ENCODE assay signal across 8 cellular contexts in genomic region chr6:33426590-33427563, GRCh38. TPM values are rescaled to one million over a fixed set of nuclear protein-coding genes. Genes with fewer than 3 reads are reported as not detected.
A peak's percentile ranks its signal among the peaks of the same experiment; 100 is the strongest.
DNase-seq lines count a peak whose midpoint lies in the region; ATAC-seq and TF ChIP-seq lines count a peak whose summit lies in the region.

No MANE protein-coding gene starts in this region.

- no peak for TF ChIP-seq CTCF in AG04449 (IDR thresholded peaks at IDR 0.05; ENCODE audit: insufficient read depth, low read length, missing control alignments)
- TF ChIP-seq CTCF in HFFc6 (IDR thresholded peaks at IDR 0.05): no peak

- no peaks in the 10 kb centered on the region for H3K9me3 Mint-ChIP-seq in HFFc6
- no peaks in the 10 kb centered on the region for H3K9me3 Mint-ChIP-seq in activated naive CD4-positive, alpha-beta T cell treated with anti-CD3 and anti-CD28 coated beads, Interleukin-2, amount 50 U/mL, for 24 hours
- no peaks in the 10 kb centered on the region for H3K9me3 Mint-ChIP-seq in stimulated activated naive CD8-positive, alpha-beta T cell treated with anti-CD3 and anti-CD28 coated beads, Interleukin-15, Interleukin-2, amounts not matched to agents 100 ng/mL and 50 ng/mL, for 24 hours

- H3K27me3 Mint-ChIP-seq in HFFc6 (ENCODE audit: insufficient read depth): peaks cover 3% of the 10 kb centered on the region; the same call in 1 of the 2 replicates
- H3K27me3 Mint-ChIP-seq in activated naive CD4-positive, alpha-beta T cell treated with anti-CD3 and anti-CD28 coated beads, Interleukin-2, amount 50 U/mL, for 24 hours: no peaks in the 10 kb centered on the region
- H3K27me3 Mint-ChIP-seq in stimulated activated naive CD8-positive, alpha-beta T cell treated with anti-CD3 and anti-CD28 coated beads, Interleukin-15, Interleukin-2, amounts not matched to agents 100 ng/mL and 50 ng/mL, for 24 hours: no peaks in the 10 kb centered on the region

- H3K4me3 ChIP-seq in AG04449 (ENCODE audit: low read depth, low read length) (peak overlapping the region; percentile 66), iPS-18a (ENCODE audit: low read length) (peak overlapping the region; percentile 82)

- POLR2A ChIA-PET in AG04449 (lab: Yijun Ruan, JAX): interaction anchor here (1.5 kb wide), 1 partner anchor 27 kb away, joined by 5 read pairs; the partner anchor contains the start of gene ZBTB9

- H3K4me3 Mint-ChIP-seq in HFFc6: peak overlapping the region; percentile 90
- peak overlapping the region; percentile 92 for H3K4me3 Mint-ChIP-seq in activated naive CD4-positive, alpha-beta T cell treated with anti-CD3 and anti-CD28 coated beads, Interleukin-2, amount 50 U/mL, for 24 hours
- H3K4me3 Mint-ChIP-seq in stimulated activated naive CD8-positive, alpha-beta T cell treated with anti-CD3 and anti-CD28 coated beads, Interleukin-15, Interleukin-2, amounts not matched to agents 100 ng/mL and 50 ng/mL, for 24 hours: peak overlapping the region; percentile 85

- H3K36me3 Mint-ChIP-seq in HFFc6 (ENCODE audit: low read depth): peaks cover 20% of the 10 kb centered on the region
- H3K36me3 Mint-ChIP-seq in activated naive CD4-positive, alpha-beta T cell treated with anti-CD3 and anti-CD28 coated beads, Interleukin-2, amount 50 U/mL, for 24 hours: no peaks in the 10 kb centered on the region
- peaks cover 7% of the 10 kb centered on the region for H3K36me3 Mint-ChIP-seq in stimulated activated naive CD8-positive, alpha-beta T cell treated with anti-CD3 and anti-CD28 coated beads, Interleukin-15, Interleukin-2, amounts not matched to agents 100 ng/mL and 50 ng/mL, for 24 hours (ENCODE audit: low read depth)

- peak overlapping the region; percentile 92 for H3K27ac Mint-ChIP-seq in HFFc6
- peak overlapping the region; percentile 92 for H3K27ac Mint-ChIP-seq in activated naive CD4-positive, alpha-beta T cell treated with anti-CD3 and anti-CD28 coated beads, Interleukin-2, amount 50 U/mL, for 24 hours
- H3K27ac Mint-ChIP-seq in stimulated activated naive CD8-positive, alpha-beta T cell treated with anti-CD3 and anti-CD28 coated beads, Interleukin-15, Interleukin-2, amounts not matched to agents 100 ng/mL and 50 ng/mL, for 24 hours: peak overlapping the region; percentile 92

- CTCF ChIA-PET in AG04449 (lab: Yijun Ruan, JAX): interaction anchor here (1.0 to 3.3 kb wide), 11 partner anchors 9 to 127 kb away, joined by 3 to 48 read pairs (median 5); no protein-coding TSS in a partner anchor

- peaks cover 35% of the 10 kb centered on the region for H3K4me1 ChIP-seq in iPS-18a (ENCODE audit: control insufficient read depth, low read depth, low read length)

- ATAC-seq in GM21576 (IDR thresholded peaks at IDR 0.05; ENCODE audit: unreplicated experiment): no peak

- peak overlapping the region; percentile 20 for H3K9ac ChIP-seq in iPS-18a (ENCODE audit: low read length)

- H3K36me3 ChIP-seq in iPS-18a (ENCODE audit: control insufficient read depth, low read depth, low read length): peaks cover 11% of the 10 kb centered on the region

- H3K27ac ChIP-seq in iPS-18a (ENCODE audit: low read length): no peak overlapping the region

- H3K9me3 ChIP-seq in iPS-18a (ENCODE audit: control insufficient read depth, low read depth, low read length): no peaks in the 10 kb centered on the region

- DNase-seq in AG04449 (ENCODE audit: low read depth, low spot score): no peak
- no peak for DNase-seq in HFFc6
- no peak for DNase-seq in EL
- no peak for DNase-seq in OCI-M1 (lab: John Stamatoyannopoulos, UW)

- no peaks in the 10 kb centered on the region for H3K27me3 ChIP-seq in iPS-18a (ENCODE audit: control insufficient read depth, insufficient read depth, low read length)

- peaks cover 85% of the 10 kb centered on the region for H3K4me1 Mint-ChIP-seq in HFFc6 (ENCODE audit: low read depth)
- H3K4me1 Mint-ChIP-seq in activated naive CD4-positive, alpha-beta T cell treated with anti-CD3 and anti-CD28 coated beads, Interleukin-2, amount 50 U/mL, for 24 hours: peaks cover 80% of the 10 kb centered on the region
- H3K4me1 Mint-ChIP-seq in stimulated activated naive CD8-positive, alpha-beta T cell treated with anti-CD3 and anti-CD28 coated beads, Interleukin-15, Interleukin-2, amounts not matched to agents 100 ng/mL and 50 ng/mL, for 24 hours (ENCODE audit: low read depth): peaks cover 71% of the 10 kb centered on the region

RNA-seq across cellular contexts. Expression of gene SYNGAP1, which starts 7.0 kb away (rescaled TPM):
- 10 to 100 TPM; 10.5 to 15.0 (median 13.3) TPM for total RNA-seq in HFFc6 (2021; fragmentation: NEBNext Ultra II Directional; extraction: Animal tissue kit (Norgen Biotek cat#: 25700))

RNA-seq across cellular contexts. Expression of gene CUTA, which starts 9.0 kb away (rescaled TPM):
- total RNA-seq in HFFc6 (2021; fragmentation: NEBNext Ultra II Directional; extraction: Animal tissue kit (Norgen Biotek cat#: 25700)): 100 to 1,000 TPM; 464 to 546 (median 536) TPM

RNA-seq across cellular contexts. Expression of gene PHF1, which starts 16.1 kb away (rescaled TPM):
- total RNA-seq in HFFc6 (2021; fragmentation: NEBNext Ultra II Directional; extraction: Animal tissue kit (Norgen Biotek cat#: 25700)): 10 to 100 TPM; 43.2 to 52.8 (median 51.4) TPM

RNA-seq across cellular contexts. Expression of gene ZBTB9, which starts 27.5 kb away (rescaled TPM):
- 1 to 10 TPM; 6.4 to 9.2 (median 7.6) TPM for total RNA-seq in HFFc6 (2021; fragmentation: NEBNext Ultra II Directional; extraction: Animal tissue kit (Norgen Biotek cat#: 25700))

RNA-seq across cellular contexts. Expression of gene KIFC1, which starts 35.3 kb away (rescaled TPM):
- 10 to 100 TPM; 20.6 to 43.5 (median 38.6) TPM for total RNA-seq in HFFc6 (2021; fragmentation: NEBNext Ultra II Directional; extraction: Animal tissue kit (Norgen Biotek cat#: 25700))
